In genomic region chr15:45648521-45649200, GRCh38 we compare ENCODE assay signal across 9 cellular contexts. TPM values are rescaled to one million over a fixed set of nuclear protein-coding genes. Genes with fewer than 3 reads are reported as not detected.
DNase-seq lines count a peak whose midpoint lies in the region; ATAC-seq, FAIRE-seq and TF ChIP-seq lines count a peak whose summit lies in the region.
"Had no signal": no experiment of that assay in that cellular context is flagged by ENCODE, and none has a peak within 500 bp of the region (broad histone marks: within the 10 kb centered on the region; RNA-seq: fewer than 3 reads in every experiment).

No MANE protein-coding gene starts in this region.

- peak overlapping the region; percentile 56 for H2AFZ ChIP-seq in keratinocyte (ENCODE audit: control insufficient read depth, low read length)

- H3K27me3 Mint-ChIP-seq in activated CD8-positive, alpha-beta T cell treated with anti-CD3 and anti-CD28 coated beads for 36 hours, result no peaks in the 10 kb centered on the region

- no peak overlapping the region for H4K8ac ChIP-seq in mesendoderm (ENCODE audit: low read depth, low read length)

- DNase-seq in A549 (ENCODE audit: low read depth in 1 of 2, low spot score in 1 of 2) (peak; percentile 24 to 42), keratinocyte (ENCODE audit: low read depth, low spot score) (no peak), mesendoderm (no peak), NOMO-1 treated with dmso at 0.1 percent for 144 hours (lab: John Stamatoyannopoulos, UW; ENCODE audit: unreplicated experiment) (no peak), hypothalamus (lab: John Stamatoyannopoulos, UW) (no peak), A673 (ENCODE audit: low spot score) (no peak)
- no peak for DNase-seq in activated CD8-positive, alpha-beta T cell treated with anti-CD3 and anti-CD28 coated beads for 36 hours

- no peaks in the 10 kb centered on the region for H3K9me3 ChIP-seq in A549
- no peaks in the 10 kb centered on the region for H3K9me3 ChIP-seq in keratinocyte (ENCODE audit: control insufficient read depth, low read depth, low read length)
- H3K9me3 ChIP-seq in A673 (ENCODE audit: low read depth, low read length, poor library complexity, severe bottlenecking), result no peaks in the 10 kb centered on the region

- no peak overlapping the region for H3K56ac ChIP-seq in mesendoderm (ENCODE audit: low read length)

- H4K5ac ChIP-seq in mesendoderm (ENCODE audit: low read length), result no peak overlapping the region

- H3K4me1 ChIP-seq in A549 (peaks cover 57% of the 10 kb centered on the region), keratinocyte (ENCODE audit: control insufficient read depth, extremely low read depth, insufficient read depth, low read length) (peaks cover 33% of the 10 kb centered on the region), mesendoderm (ENCODE audit: control insufficient read depth, low read depth, low read length) (no peaks in the 10 kb centered on the region), A673 (ENCODE audit: insufficient read depth, low read length, poor library complexity, severe bottlenecking) (no peaks in the 10 kb centered on the region)

- no peak overlapping the region for H2BK120ac ChIP-seq in mesendoderm (ENCODE audit: low read depth, low read length)

- peaks cover 22% of the 10 kb centered on the region for H3K36me3 Mint-ChIP-seq in activated CD8-positive, alpha-beta T cell treated with anti-CD3 and anti-CD28 coated beads for 36 hours (ENCODE audit: low read depth)

- H3K9me3 Mint-ChIP-seq in activated CD8-positive, alpha-beta T cell treated with anti-CD3 and anti-CD28 coated beads for 36 hours, result no peaks in the 10 kb centered on the region

- dilution Hi-C loops in keratinocyte (cut with MboI; ENCODE audit: extremely low pct_ligation_motif_present, low sequenced_read_pairs), result no loop called here

- H3K9ac ChIP-seq in keratinocyte (ENCODE audit: control insufficient read depth, extremely low read depth, insufficient read depth, low read length), result peak overlapping the region; percentile 65
- H3K9ac ChIP-seq in mesendoderm (ENCODE audit: low read length), result no peak overlapping the region

- H3K18ac ChIP-seq in mesendoderm (ENCODE audit: low read length), result no peak overlapping the region

- peak; percentile 62 for ATAC-seq in A549
- ATAC-seq in GM19463 (IDR thresholded peaks at IDR 0.05; ENCODE audit: unreplicated experiment), result peak; percentile 37
- ATAC-seq in activated CD8-positive, alpha-beta T cell treated with anti-CD3 and anti-CD28 coated beads for 36 hours, result no peak

- peaks cover 3% of the 10 kb centered on the region for H3K9me1 ChIP-seq in keratinocyte (ENCODE audit: control insufficient read depth, extremely low read depth, insufficient read depth, low read length)

- TF ChIP-seq EP300 in A549 (IDR thresholded peaks at IDR 0.05), result no peak

- H3K27ac Mint-ChIP-seq in activated CD8-positive, alpha-beta T cell treated with anti-CD3 and anti-CD28 coated beads for 36 hours, result peak overlapping the region; percentile 77

- peaks cover 63% of the 10 kb centered on the region for H3K4me1 Mint-ChIP-seq in activated CD8-positive, alpha-beta T cell treated with anti-CD3 and anti-CD28 coated beads for 36 hours (ENCODE audit: low read depth)
- H3K4me1 Mint-ChIP-seq: neural crest cell had no signal

- no peak overlapping the region for H3K4me3 Mint-ChIP-seq in activated CD8-positive, alpha-beta T cell treated with anti-CD3 and anti-CD28 coated beads for 36 hours
- H3K4me3 Mint-ChIP-seq: neural crest cell had no signal

- POLR2A ChIA-PET in A549 (lab: Yijun Ruan, JAX) (interaction anchor here (0.9 kb wide), 1 partner anchor 14 kb away, joined by 4 read pairs; the partner anchor contains the start of gene SQOR), A673 (lab: Charles Lee; ENCODE audit: low non-redundant PET) (no interaction called here)
- POLR2A ChIA-PET in activated CD8-positive, alpha-beta T cell treated with anti-CD3 and anti-CD28 coated beads for 36 hours (lab: Charles Lee), result interaction anchor here (0.7 kb wide), 1 partner anchor 13 kb away, joined by 3 read pairs; no protein-coding TSS in a partner anchor

- H3K36me3 ChIP-seq in keratinocyte (ENCODE audit: control insufficient read depth in 2 of 2, extremely low read depth in 1 of 2, insufficient read depth in 2 of 2, low read length in 2 of 2), result peaks cover 1 to 4% of the 10 kb centered on the region in 2 experiments
- no peaks in the 10 kb centered on the region for H3K36me3 ChIP-seq in mesendoderm (ENCODE audit: control insufficient read depth, insufficient read depth, low read length)
- no peaks in the 10 kb centered on the region for H3K36me3 ChIP-seq in A673 (ENCODE audit: insufficient read depth, low read length, poor library complexity, severe bottlenecking)

- H3K4me3 ChIP-seq in A549 (no peak overlapping the region), keratinocyte (ENCODE audit: control insufficient read depth in 2 of 3, extremely low read depth in 1 of 3, insufficient read depth in 2 of 3, low read depth in 1 of 3, low read length in 3 of 3) (peak overlapping the region in 2 of 3 experiments; percentile 44 to 57), mesendoderm (ENCODE audit: low read length) (no peak overlapping the region), A673 (ENCODE audit: low read depth, low read length, poor library complexity, severe bottlenecking) (no peak overlapping the region)

- H3K4me2 ChIP-seq in A549 (peak overlapping the region; percentile 62), keratinocyte (ENCODE audit: control insufficient read depth, extremely low read depth, insufficient read depth, low read depth, low read length) (peak overlapping the region; percentile 86), mesendoderm (ENCODE audit: low read length) (no peak overlapping the region)

- H3K79me2 ChIP-seq in keratinocyte (ENCODE audit: control insufficient read depth, insufficient read depth, low read length) (peaks cover 80% of the 10 kb centered on the region), mesendoderm (ENCODE audit: control insufficient read depth, insufficient read depth, low read length) (no peaks in the 10 kb centered on the region)

- no peak overlapping the region for H3K23ac ChIP-seq in mesendoderm (ENCODE audit: low read length)

- WGBS in A549 (ENCODE audit: missing lambda C conversion rate), result 51% methylated on average over 4 of the region's 4 CpGs
- WGBS in mesendoderm (ENCODE audit: extremely low coverage, insufficient coverage, low lambda C conversion rate), result no CpG with 5 or more reads among the region's 4 CpGs

- no TSS peak for BruUV-seq in A673 (replicated peaks; lab: Mats Ljungman, UMichigan)

- H3K27ac ChIP-seq in A549, result peak overlapping the region; percentile 52 to 83
- peak overlapping the region; percentile 91 for H3K27ac ChIP-seq in keratinocyte (ENCODE audit: control insufficient read depth, insufficient read depth, low read length)
- no peak overlapping the region for H3K27ac ChIP-seq in mesendoderm (ENCODE audit: low read depth, low read length)
- H3K27ac ChIP-seq in A673 (ENCODE audit: low read depth, low read length, poor library complexity, severe bottlenecking), result no peak overlapping the region

- FAIRE-seq in A549 (lab: Jason Lieb, UNC) (no peak), keratinocyte (lab: Jason Lieb, UNC) (peak; percentile 94)

- CTCF ChIA-PET in A549 (lab: Yijun Ruan, JAX) (interaction anchor here (0.9 to 1.7 kb wide), 3 partner anchors 14 to 56 kb away, joined by 3 to 5 read pairs (median 5); partner anchors contain the start of gene SQOR), A673 (lab: Charles Lee) (no interaction called here)
- CTCF ChIA-PET in activated CD8-positive, alpha-beta T cell treated with anti-CD3 and anti-CD28 coated beads for 36 hours (lab: Charles Lee), result interaction anchor here (1.2 to 2.4 kb wide), 4 partner anchors 9 to 57 kb away, joined by 4 to 8 read pairs (median 5); partner anchors contain the start of gene SQOR

- no peaks in the 10 kb centered on the region for H4K20me1 ChIP-seq in keratinocyte (ENCODE audit: control insufficient read depth, extremely low read depth, insufficient read depth, low read length)

- intact Hi-C loops in activated CD8-positive, alpha-beta T cell treated with anti-CD3 and anti-CD28 coated beads for 36 hours (cut with micrococcal nuclease), result no loop called here
- intact Hi-C loops in A673 (cut with micrococcal nuclease; ENCODE audit: unreplicated experiment), result no loop called here

- H3K27me3 ChIP-seq in keratinocyte (ENCODE audit: control insufficient read depth, extremely low read depth, insufficient read depth, low read length) (no peaks in the 10 kb centered on the region), mesendoderm (ENCODE audit: insufficient read depth, low read length, poor library complexity) (no peaks in the 10 kb centered on the region), A673 (replicated peaks; ENCODE audit: insufficient read depth, low read depth, low read length, poor library complexity) (no peaks in the 10 kb centered on the region)

- no peak for TF ChIP-seq RAD21 in A549 (conservative IDR thresholded peaks at IDR 0.05 in 1 of 2, IDR thresholded peaks at IDR 0.05 in 1 of 2)

- H3K79me1 ChIP-seq in mesendoderm (ENCODE audit: low read length), result no peaks in the 10 kb centered on the region

- no peak overlapping the region for H2BK15ac ChIP-seq in mesendoderm (replicated peaks; ENCODE audit: low read depth)

- no peak overlapping the region for H3K4ac ChIP-seq in mesendoderm (ENCODE audit: low read depth, low read length)

- H2AK5ac ChIP-seq in mesendoderm (ENCODE audit: low read length), result no peak overlapping the region

- no peak for TF ChIP-seq CTCF in A549 (IDR thresholded peaks at IDR 0.05)
- TF ChIP-seq CTCF in activated CD8-positive, alpha-beta T cell treated with anti-CD3 and anti-CD28 coated beads for 36 hours (IDR thresholded peaks at IDR 0.05), result no peak
- TF ChIP-seq CTCF in keratinocyte (optimal IDR thresholded peaks at IDR 0.05 in 1 of 3, IDR thresholded peaks at IDR 0.05 in 1 of 3, conservative IDR thresholded peaks at IDR 0.05 in 1 of 3; ENCODE audit: extremely low read depth in 1 of 3, insufficient read depth in 2 of 3, low read length in 3 of 3), result no peak
- TF ChIP-seq CTCF in A673 (conservative IDR thresholded peaks at IDR 0.05; ENCODE audit: low read depth, low read length), result no peak

- no peak overlapping the region for H2BK5ac ChIP-seq in mesendoderm (ENCODE audit: low read length)

- no peak for TF ChIP-seq POLR2A in A549 (IDR thresholded peaks at IDR 0.05; ENCODE audit: low read length)

RNA-seq across cellular contexts. Expression of gene SQOR, which starts 13.8 kb away (rescaled TPM):
- polyA plus RNA-seq in A549 (2011; rRNA removed) (71.7 and 80.2 TPM in 2 replicates), A549 (2017; fragmentation: RNase III; extraction: RNeasy Plus Mini Kit Qiagen cat#74134 plus additional on column Dnase treatment) (33.8 to 38.8 TPM (median 36.0 TPM) in 3 replicates), keratinocyte (117 to 140 TPM (median 124 TPM) in 3 replicates)
- 34.7 and 35.8 TPM in 2 replicates for polyA plus RNA-seq in A549 (2012; cell fraction: cytosol; rRNA removed)
- 30.2 and 39.4 TPM in 2 replicates for polyA plus RNA-seq in A549 (2012; cell fraction: nucleus; rRNA removed)
- 62.9 and 67.3 TPM in 2 replicates for polyA minus RNA-seq in A549 (2011; rRNA and poly(A)+ RNA removed)
- 10 to 100 TPM; 84.3 to 87.3 TPM for total RNA-seq in activated CD8-positive, alpha-beta T cell treated with anti-CD3 and anti-CD28 coated beads for 36 hours
- 152 TPM for polyA plus RNA-seq in keratinocyte (2011; ENCODE audit: low read depth)
- polyA plus RNA-seq in keratinocyte (2011; cell fraction: cytosol; rRNA removed), result 107 and 149 TPM in 2 replicates
- 92.0 and 98.4 TPM in 2 replicates for polyA plus RNA-seq in keratinocyte (2011; cell fraction: nucleus; rRNA removed)
- polyA plus RNA-seq in keratinocyte (2012; ENCODE audit: low replicate concordance), result 72.9 and 89.8 TPM in 2 replicates
- 57.3 to 116 TPM (median 95.8 TPM) in 3 replicates for polyA minus RNA-seq in keratinocyte
- polyA minus RNA-seq in keratinocyte (2011; cell fraction: cytosol; rRNA and poly(A)+ RNA removed), result 92.5 TPM
- polyA minus RNA-seq in keratinocyte (2011; cell fraction: nucleus; rRNA and poly(A)+ RNA removed), result 47.6 and 69.2 TPM in 2 replicates
- polyA plus RNA-seq in mesendoderm (2013, experiment 1 of 2), result 0.25 TPM
- polyA plus RNA-seq in mesendoderm (2013, experiment 2 of 2), result 0.25 TPM
- 4.3 and 4.9 TPM in 2 replicates for total RNA-seq in A673 (2021)
- total RNA-seq: neural crest cell had no signal

Comparison
In these comparisons a context has a peak if more than half of its experiments do, and no peak if none do; other contexts are left out.
1. DNase-seq: peak in A549 (2 of 2); none in activated CD8-positive, alpha-beta T cell treated with anti-CD3 and anti-CD28 coated beads for 36 hours (single experiment), keratinocyte (single experiment), mesendoderm (single experiment), NOMO-1 treated with dmso at 0.1 percent for 144 hours (single experiment), hypothalamus (0 of 51) and A673 (single experiment).
2. H3K27ac ChIP-seq: peak in A549 (2 of 2) and keratinocyte (single experiment); none in mesendoderm (single experiment) and A673 (single experiment).
3. H3K4me3 ChIP-seq: peak in keratinocyte (2 of 3); none in A549 (single experiment), mesendoderm (single experiment) and A673 (single experiment).
4. RNA of gene SQOR, which starts 13.8 kb away (total RNA-seq): 84.3 to 87.3 TPM in activated CD8-positive, alpha-beta T cell treated with anti-CD3 and anti-CD28 coated beads for 36 hours; 4.3 to 4.9 TPM in A673; every median in the first group is over 10 times any median in the second.